In genomic region chr17:77692571-77693161, GRCh38 we compare ENCODE assay signal across 11 cellular contexts.
DNase-seq lines count a peak whose midpoint lies in the region; ATAC-seq, FAIRE-seq and TF ChIP-seq lines count a peak whose summit lies in the region.
"Had no signal": no experiment of that assay in that cellular context is flagged by ENCODE, and none has a peak within 500 bp of the region (broad histone marks: within the 10 kb centered on the region; RNA-seq: fewer than 3 reads in every experiment).

No MANE protein-coding gene starts in this region.

- TF ChIP-seq EP300 in sigmoid colon (IDR thresholded peaks at IDR 0.05) = no peak

- no peaks in the 10 kb centered on the region for H3K36me3 Mint-ChIP-seq in T-helper 17 cell (ENCODE audit: low read depth)
- no peaks in the 10 kb centered on the region for H3K36me3 Mint-ChIP-seq in effector memory CD8-positive, alpha-beta T cell (ENCODE audit: insufficient read depth)

- H3K4me1 Mint-ChIP-seq in T-helper 17 cell = peaks cover 50% of the 10 kb centered on the region
- peaks cover 10 to 34% of the 10 kb centered on the region in 2 donors for H3K4me1 Mint-ChIP-seq in effector memory CD8-positive, alpha-beta T cell (ENCODE audit: low read depth in 2 of 2)

- peaks cover 0 to 11% (median 0%) of the 10 kb centered on the region in 3 donors for H3K27me3 ChIP-seq in sigmoid colon

- H3K36me3 ChIP-seq in sigmoid colon = no peaks in the 10 kb centered on the region

- no peak for FAIRE-seq in H54 (lab: Jason Lieb, UNC)

- H3K4me3 Mint-ChIP-seq in T-helper 17 cell = peak overlapping the region; percentile 49
- H3K4me3 Mint-ChIP-seq in effector memory CD8-positive, alpha-beta T cell = peak overlapping the region; percentile 31 to 50

- 67 to 81% methylated on average over 12 of the region's 12 CpGs for WGBS in sigmoid colon, 2 donors

- intact Hi-C loops in sigmoid colon (cut with DNase I) = no loop called here

- H3K4me1 ChIP-seq in sigmoid colon = peaks cover 0 to 31% (median 19%) of the 10 kb centered on the region in 4 donors

- H3K27ac ChIP-seq in sigmoid colon = no peak overlapping the region
- H3K27ac ChIP-seq: hepatocyte, VCaP had no signal

- no peak for TF ChIP-seq CTCF in sigmoid colon (IDR thresholded peaks at IDR 0.05)

- TF ChIP-seq POLR2A in H54 (IDR thresholded peaks at IDR 0.05; ENCODE audit: low read depth, low read length) (no peak), sigmoid colon (IDR thresholded peaks at IDR 0.05) (no peak)

- peaks cover 8% of the 10 kb centered on the region for H3K27me3 Mint-ChIP-seq in T-helper 17 cell
- peaks cover 38 to 51% of the 10 kb centered on the region in 2 donors for H3K27me3 Mint-ChIP-seq in effector memory CD8-positive, alpha-beta T cell

- H3K4me3 ChIP-seq in sigmoid colon = no peak overlapping the region
- H3K4me3 ChIP-seq: hepatocyte had no signal

- no peaks in the 10 kb centered on the region for H3K9me3 ChIP-seq in T-helper 17 cell (ENCODE audit: control insufficient read depth, low read length, poor library complexity, severe bottlenecking)
- no peaks in the 10 kb centered on the region for H3K9me3 ChIP-seq in sigmoid colon

- peak; percentile 83 for ATAC-seq in T-helper 17 cell
- peak; percentile 86 for ATAC-seq in effector memory CD8-positive, alpha-beta T cell (replicated peaks)

- H3K27ac Mint-ChIP-seq in T-helper 17 cell = peak overlapping the region; percentile 91
- peak overlapping the region in 1 of 2 donors; percentile 42 for H3K27ac Mint-ChIP-seq in effector memory CD8-positive, alpha-beta T cell

- DNase-seq in A172 (ENCODE audit: low spot score) (peak; percentile 63), H54 (ENCODE audit: insufficient read length, low spot score) (peak; percentile 88), T-helper 17 cell (peak in 1 of 3 donors; percentile 22), germinal center (ENCODE audit: low spot score) (no peak), NCI-H2227 (lab: John Stamatoyannopoulos, UW; ENCODE audit: unreplicated experiment) (no peak), sigmoid colon (no peak)
- peak in 1 of 3 experiments; percentile 12 for DNase-seq in effector memory CD8-positive, alpha-beta T cell
- DNase-seq in effector CD4-positive, alpha-beta T cell = no peak
- DNase-seq: NCI-H748 treated with DMSO at 0.1 percent for 48 hours had no signal

- H3K9me3 Mint-ChIP-seq in effector memory CD8-positive, alpha-beta T cell = no peaks in the 10 kb centered on the region

Comparison
In these comparisons a context has a peak if more than half of its experiments do, and no peak if none do; other contexts are left out.
1. DNase-seq: peak in A172 (single experiment) and H54 (single experiment); none in germinal center (single experiment), effector CD4-positive, alpha-beta T cell (single experiment), NCI-H2227 (single experiment) and sigmoid colon (single experiment).